3 cellular contexts compared by ENCODE assay signal in the genomic region with DNA sequence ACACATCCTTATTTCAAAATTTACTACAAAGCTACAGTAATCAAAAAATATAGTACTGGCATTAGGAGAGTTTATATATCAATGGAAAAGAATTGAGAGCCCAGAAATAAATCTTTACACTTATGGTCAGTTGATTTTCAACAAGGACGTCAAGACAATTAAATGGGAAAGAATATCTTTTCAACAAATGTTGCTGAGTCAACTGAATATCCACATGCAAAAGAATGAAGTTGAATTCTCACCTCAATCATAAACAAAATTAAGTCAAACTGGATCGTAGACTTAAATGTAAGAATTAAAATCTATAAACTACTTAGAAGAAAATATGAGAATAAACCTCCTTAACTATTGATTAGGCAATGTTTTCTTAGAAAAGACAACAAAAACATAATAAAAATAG.
TF ChIP-seq lines count a peak whose summit lies in the region.

No MANE protein-coding gene starts in this region.

TF ChIP-seq in HepG2, 621 proteins besides CTCF, POLR2A, EP300 and RAD21:
- no peak for TF ChIP-seq SMC3 (IDR thresholded peaks at IDR 0.05; ENCODE audit: low read length)
- TF ChIP-seq MAFK (conservative IDR thresholded peaks at IDR 0.05 in 1 of 2, IDR thresholded peaks at IDR 0.05 in 1 of 2; ENCODE audit: low read length in 2 of 2): peak; percentile 38 to 71; a peak in 3 of 4 replicates
- TF ChIP-seq ISL2 (CRISPR knock-in tag; IDR thresholded peaks at IDR 0.05): no peak
- TF ChIP-seq TEAD3 (CRISPR knock-in tag; optimal IDR thresholded peaks at IDR 0.05; ENCODE audit: borderline replicate concordance): no peak
- peak; percentile 51 for TF ChIP-seq MAFF (IDR thresholded peaks at IDR 0.05; ENCODE audit: low read depth, low read length)
- no peak for TF ChIP-seq ZNF180 (CRISPR knock-in tag; IDR thresholded peaks at IDR 0.05; ENCODE audit: borderline replicate concordance, low read depth)
TF ChIP-seq in HepG2: peak in this region for 2.

TF ChIP-seq in IMR-90, 13 proteins besides CTCF, POLR2A, EP300 and RAD21:
- TF ChIP-seq MAFK (IDR thresholded peaks at IDR 0.05; ENCODE audit: low read depth, low read length) (peak; percentile 48), CEBPB (IDR thresholded peaks at IDR 0.05; ENCODE audit: low read depth, low read length) (no peak)

TF ChIP-seq in K562, 482 proteins besides CTCF, POLR2A, EP300 and RAD21:
- TF ChIP-seq FIP1L1 (IDR thresholded peaks at IDR 0.05; ENCODE audit: low read depth, low read length, poor library complexity, severe bottlenecking): no peak
- TF ChIP-seq C11orf30 (IDR thresholded peaks at IDR 0.05; ENCODE audit: low read depth): peak; percentile 29; the same call in 1 of the 2 replicates
- no peak for TF ChIP-seq EZH2 (IDR thresholded peaks at IDR 0.05; ENCODE audit: borderline replicate concordance, low read depth, low read length)
- no peak for TF ChIP-seq ZNF766 (CRISPR knock-in tag; conservative IDR thresholded peaks at IDR 0.05)
- TF ChIP-seq ZNF778 (CRISPR knock-in tag; IDR thresholded peaks at IDR 0.05): no peak
- TF ChIP-seq, protein P1, sequence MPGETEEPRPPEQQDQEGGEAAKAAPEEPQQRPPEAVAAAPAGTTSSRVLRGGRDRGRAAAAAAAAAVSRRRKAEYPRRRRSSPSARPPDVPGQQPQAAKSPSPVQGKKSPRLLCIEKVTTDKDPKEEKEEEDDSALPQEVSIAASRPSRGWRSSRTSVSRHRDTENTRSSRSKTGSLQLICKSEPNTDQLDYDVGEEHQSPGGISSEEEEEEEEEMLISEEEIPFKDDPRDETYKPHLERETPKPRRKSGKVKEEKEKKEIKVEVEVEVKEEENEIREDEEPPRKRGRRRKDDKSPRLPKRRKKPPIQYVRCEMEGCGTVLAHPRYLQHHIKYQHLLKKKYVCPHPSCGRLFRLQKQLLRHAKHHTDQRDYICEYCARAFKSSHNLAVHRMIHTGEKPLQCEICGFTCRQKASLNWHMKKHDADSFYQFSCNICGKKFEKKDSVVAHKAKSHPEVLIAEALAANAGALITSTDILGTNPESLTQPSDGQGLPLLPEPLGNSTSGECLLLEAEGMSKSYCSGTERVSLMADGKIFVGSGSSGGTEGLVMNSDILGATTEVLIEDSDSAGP (CRISPR knock-in tag; IDR thresholded peaks at IDR 0.05): no peak
- TF ChIP-seq ZNF263 (CRISPR knock-in tag; IDR thresholded peaks at IDR 0.05; ENCODE audit: borderline replicate concordance): no peak
- no peak for TF ChIP-seq TAL1 (IDR thresholded peaks at IDR 0.05)
- peak; percentile 60 for TF ChIP-seq ZNF316 (IDR thresholded peaks at IDR 0.05)
- TF ChIP-seq NFRKB (IDR thresholded peaks at IDR 0.05; ENCODE audit: low read depth): no peak
- TF ChIP-seq MAFF (IDR thresholded peaks at IDR 0.05; ENCODE audit: low read length): 0 out of 2 replicates have a peak, but pooled peaks have one; percentile 38
